In the genomic region with DNA sequence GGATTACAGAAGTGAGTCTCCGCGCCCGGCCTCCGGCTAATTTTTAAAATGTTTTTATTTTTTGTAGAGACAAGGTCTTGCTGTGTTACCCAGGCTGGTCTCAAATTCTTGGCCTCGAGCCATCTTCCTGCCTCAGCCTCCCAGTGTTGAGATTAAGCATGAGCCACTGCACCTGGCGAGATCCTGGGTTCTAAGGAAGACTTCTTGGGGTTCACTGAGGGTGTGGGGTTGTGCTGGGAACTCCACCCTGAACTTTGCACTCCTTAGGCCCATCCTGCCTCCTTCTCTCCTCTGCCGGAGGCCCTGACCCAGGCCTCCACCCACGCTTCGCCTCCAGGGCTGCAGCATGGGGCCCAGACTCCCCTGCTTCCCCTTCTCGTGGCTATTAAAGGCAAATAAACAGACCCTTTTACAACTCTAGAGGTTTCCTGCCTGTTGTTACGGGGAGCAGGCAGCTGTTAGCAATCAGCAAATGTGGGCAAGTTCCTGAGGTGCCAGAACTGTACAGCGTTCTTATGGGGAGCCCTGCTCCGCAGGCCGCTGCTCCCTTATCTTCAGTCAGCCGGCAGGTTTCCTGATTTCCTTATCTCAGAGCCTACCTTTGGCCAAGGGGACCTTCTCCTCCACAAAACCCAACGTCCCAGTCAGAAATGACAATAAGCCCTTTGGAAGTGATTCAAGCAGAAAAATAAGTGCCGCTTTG, we compare ENCODE assay signal across 11 cellular contexts. TPM values are rescaled to one million over a fixed set of nuclear protein-coding genes. Genes with fewer than 3 reads are reported as not detected.
DNase-seq lines count a peak whose midpoint lies in the region; ATAC-seq and TF ChIP-seq lines count a peak whose summit lies in the region.
"Had no signal": no experiment of that assay in that cellular context is flagged by ENCODE, and none has a peak within 500 bp of the region (broad histone marks: within the 10 kb centered on the region; RNA-seq: fewer than 3 reads in every experiment).

No MANE protein-coding gene starts in this region.

- H3F3A ChIP-seq in OCI-LY1 (ENCODE audit: insufficient read depth, low read length) = peaks cover 6% of the 10 kb centered on the region; the same call in 1 of the 2 replicates

- H3K4me2 ChIP-seq in OCI-LY1 (ENCODE audit: low read length) = peak overlapping the region; percentile 38

- no peaks in the 10 kb centered on the region for H3K9me2 ChIP-seq in OCI-LY1 (ENCODE audit: low read depth, low read length)

- peak overlapping the region; percentile 91 for H3K27ac ChIP-seq in OCI-LY1 (ENCODE audit: low read depth, low read length, poor library complexity, severe bottlenecking)
- peak overlapping the region; percentile 53 for H3K27ac ChIP-seq in mesodermal cell (ENCODE audit: low read depth, low read length, severe bottlenecking)

- DNase-seq in GF-D8 (lab: John Stamatoyannopoulos, UW) (peak; percentile 94), activated gamma-delta T cell (lab: John Stamatoyannopoulos, UW) (no peak), EL (no peak), nucleus accumbens (lab: John Stamatoyannopoulos, UW) (no peak), HK-2 (ENCODE audit: unreplicated experiment) (no peak)
- DNase-seq: activated CD4-positive, alpha-beta T cell treated with anti-CD3 and anti-CD28 coated beads for 36 hours; DND-41; NCI-H446 had no signal

- H3K36me3 ChIP-seq in OCI-LY1 (ENCODE audit: insufficient read depth, low read length) = no peaks in the 10 kb centered on the region
- H3K36me3 ChIP-seq in mesodermal cell (ENCODE audit: control insufficient read depth, insufficient read depth, low read length) = no peaks in the 10 kb centered on the region

- H4K20me1 ChIP-seq in OCI-LY1 (ENCODE audit: insufficient read depth, low read length) = no peaks in the 10 kb centered on the region

- WGBS in mesodermal cell (ENCODE audit: insufficient coverage in 2 of 2), 2 experiments = 84 to 86% methylated on average over 8 to 16 of the region's 17 CpGs

- peak; percentile 61 for ATAC-seq in GM21786 (IDR thresholded peaks at IDR 0.05; ENCODE audit: unreplicated experiment)
- ATAC-seq: activated CD4-positive, alpha-beta T cell treated with anti-CD3 and anti-CD28 coated beads for 36 hours had no signal

- TF ChIP-seq CTCF in OCI-LY1 (IDR thresholded peaks at IDR 0.05; ENCODE audit: low read length) = no peak

- H3K4me3 ChIP-seq in OCI-LY1 (ENCODE audit: low read depth, low read length, poor library complexity, severe bottlenecking) = peak overlapping the region; percentile 11
- H3K4me3 ChIP-seq in mesodermal cell (ENCODE audit: extremely low read depth, insufficient read depth, low read length, poor library complexity, severe bottlenecking) = no peak overlapping the region

- no peaks in the 10 kb centered on the region for H3K27me3 ChIP-seq in OCI-LY1 (ENCODE audit: insufficient read depth, low read length)

- peaks cover 61% of the 10 kb centered on the region for H3K4me1 ChIP-seq in OCI-LY1 (ENCODE audit: insufficient read depth, low read length, severe bottlenecking)
- peaks cover 6% of the 10 kb centered on the region for H3K4me1 ChIP-seq in mesodermal cell (ENCODE audit: control insufficient read depth, insufficient read depth, low read length, poor library complexity, severe bottlenecking)

- no peaks in the 10 kb centered on the region for H3K79me2 ChIP-seq in OCI-LY1 (ENCODE audit: insufficient read depth, low read length)

- no peak overlapping the region for H2AFZ ChIP-seq in OCI-LY1 (ENCODE audit: low read length)

- peak overlapping the region; percentile 56 for H3K9ac ChIP-seq in OCI-LY1 (ENCODE audit: low read length)

- H3K9me3 ChIP-seq in OCI-LY1 (ENCODE audit: low read length) = no peaks in the 10 kb centered on the region
- H3K9me3 ChIP-seq in mesodermal cell (ENCODE audit: control insufficient read depth, low read length) = no peaks in the 10 kb centered on the region

RNA-seq across cellular contexts. Expression of a gene that starts 41.0 kb away (rescaled TPM):
- 10.9 TPM for polyA plus RNA-seq in mesodermal cell (2013, experiment 1 of 2)
- 13.7 TPM for polyA plus RNA-seq in mesodermal cell (2013, experiment 2 of 2)

RNA-seq across cellular contexts. Expression of a gene that starts 57.9 kb away (rescaled TPM):
- 131 TPM for polyA plus RNA-seq in mesodermal cell (2013, experiment 1 of 2)
- 119 TPM for polyA plus RNA-seq in mesodermal cell (2013, experiment 2 of 2)
